In genomic region chrX:39324233-39324632, GRCh38 we compare ENCODE assay signal across 9 cellular contexts.
"Had no signal": no experiment of that assay in that cellular context is flagged by ENCODE, and none has a peak within 500 bp of the region (broad histone marks: within the 10 kb centered on the region; RNA-seq: fewer than 3 reads in every experiment).

No MANE protein-coding gene starts in this region.

- H2AFZ ChIP-seq: neural progenitor cell had no signal

- H3K36me3 ChIP-seq: neural progenitor cell, ovary had no signal

- H3K9me3 ChIP-seq: ovary had no signal

- H3K4me3 ChIP-seq: neural progenitor cell, ovary had no signal

- H3K4me3 Mint-ChIP-seq: naive B cell, neural progenitor cell had no signal

- ATAC-seq: esophagus mucosa, left colon, sciatic nerve had no signal

- H3K4me2 ChIP-seq: neural progenitor cell had no signal

- H3K4me1 ChIP-seq: neural progenitor cell had no signal

- H3K9ac ChIP-seq: neural progenitor cell had no signal

- H3K36me3 Mint-ChIP-seq: naive B cell, neural progenitor cell had no signal

- DNase-seq: activated CD4-positive, CD25-positive, alpha-beta regulatory T cell treated with anti-CD3 and anti-CD28 coated beads, Interleukin-2, amount 50 U/mL, for 72 hours; activated CD8-positive, alpha-beta memory T cell treated with anti-CD3 and anti-CD28 coated beads for 24 hours; left colon; mammary epithelial cell; naive B cell; ovary had no signal

- H3K27ac Mint-ChIP-seq: naive B cell, neural progenitor cell had no signal

- H3K27ac ChIP-seq: neural progenitor cell, ovary had no signal

- H3K27me3 ChIP-seq: neural progenitor cell, ovary had no signal

- H3K4me1 Mint-ChIP-seq: neural progenitor cell had no signal
